In the genomic region with DNA sequence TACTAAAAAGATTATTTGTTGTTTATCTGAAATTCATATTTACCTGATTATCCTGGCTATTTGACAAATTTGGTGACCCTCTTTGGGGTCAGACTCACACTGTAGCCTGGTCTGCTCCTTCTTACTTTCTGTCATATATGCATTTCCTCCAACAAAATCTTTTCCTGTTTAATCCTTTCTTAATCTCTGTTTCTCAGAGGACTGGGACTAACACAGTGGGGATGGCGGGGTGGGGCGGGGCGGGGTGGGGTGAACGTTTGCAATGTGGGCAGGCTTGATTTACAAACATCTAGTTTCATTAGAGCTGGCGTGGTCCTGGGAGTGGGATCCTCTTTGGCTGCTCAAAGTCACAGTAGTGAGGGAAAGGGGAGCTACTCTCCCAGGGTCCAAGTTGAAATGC, we compare ENCODE assay signal across 23 cellular contexts. TPM values are rescaled to one million over a fixed set of nuclear protein-coding genes. Genes with fewer than 3 reads are reported as not detected.
"Had no signal": no experiment of that assay in that cellular context is flagged by ENCODE, and none has a peak within 500 bp of the region (broad histone marks: within the 10 kb centered on the region; RNA-seq: fewer than 3 reads in every experiment).

No MANE protein-coding gene starts in this region.

- H3K4me1 ChIP-seq: left ventricle myocardium inferior had no signal

- H3K27ac ChIP-seq: coronary artery, dorsolateral prefrontal cortex, esophagus muscularis mucosa, hepatocyte, left ventricle myocardium inferior, tibial nerve had no signal

- DNase-seq: activated B cell treated with CpG ODN at 0.5 μM for 24 hours; activated CD4-positive, alpha-beta T cell treated with anti-CD3 and anti-CD28 coated beads, Interleukin-2, amount 50 U/mL, for 1 hour; activated CD8-positive, alpha-beta T cell treated with anti-CD3 and anti-CD28 coated beads for 36 hours; activated naive CD4-positive, alpha-beta T cell; activated T-cell treated with anti-CD3 and anti-CD28 coated beads, Interleukin-2, amount 50 U/mL, for 4 hours; cerebellar nuclear complex; dorsolateral prefrontal cortex; effector memory CD8-positive, alpha-beta T cell; glutamatergic neuron; islet precursor cell; left ventricle myocardium inferior; mucosa of descending colon; right cardiac atrium; stimulated activated CD4-positive, alpha-beta T cell treated with anti-CD3 and anti-CD28 coated beads, Interleukin-4, amount 100 ng/mL, for 4 hours; stimulated activated CD8-positive, alpha-beta memory T cell treated with anti-CD3 and anti-CD28 coated beads, Interleukin-4, amount 100 ng/mL, for 48 hours; T-helper 2 cell had no signal

- H3K9me3 ChIP-seq: esophagus muscularis mucosa, left ventricle myocardium inferior, mucosa of descending colon, tibial nerve had no signal

- H3K36me3 ChIP-seq: esophagus muscularis mucosa, left ventricle myocardium inferior, tibial nerve had no signal

- H3K27me3 ChIP-seq: esophagus muscularis mucosa, hepatocyte, tibial nerve had no signal

- H3K4me3 ChIP-seq: coronary artery, dorsolateral prefrontal cortex, esophagus muscularis mucosa, hepatocyte, left ventricle myocardium inferior, lung, mucosa of descending colon, tibial nerve had no signal

RNA-seq across cellular contexts. Expression of gene CDCP1, which starts 35.3 kb away (rescaled TPM):
- total RNA-seq: activated B cell treated with CpG ODN at 0.5 μM for 24 hours had no signal

RNA-seq across cellular contexts. Expression of gene TMEM158, which starts 44.6 kb away (rescaled TPM):
- total RNA-seq: activated CD8-positive, alpha-beta T cell treated with anti-CD3 and anti-CD28 coated beads for 36 hours; activated naive CD4-positive, alpha-beta T cell treated with anti-CD3 and anti-CD28 coated beads, Interleukin-2, amount 50 U/mL, for 72 hours; activated T-helper 17 cell treated with anti-CD3 and anti-CD28 coated beads, Interleukin-2, amount 50 U/mL, for 72 hours had no signal
